ENCODE assay signal across 8 cellular contexts in genomic region chr9:134374301-134375010, GRCh38. TPM values are rescaled to one million over a fixed set of nuclear protein-coding genes. Genes with fewer than 3 reads are reported as not detected.
DNase-seq lines count a peak whose midpoint lies in the region; ATAC-seq and TF ChIP-seq lines count a peak whose summit lies in the region.

No MANE protein-coding gene starts in this region.

- H2BK12ac ChIP-seq in trophoblast cell (ENCODE audit: low read length): no peak overlapping the region

- WGBS in heart left ventricle, 4 donors: 55 to 64% (median 59%) methylated on average over 13 to 21 of the region's 21 CpGs
- no CpG with 5 or more reads among the region's 21 CpGs for WGBS in trophoblast cell (ENCODE audit: extremely low coverage, insufficient coverage, insufficient read length)

- H3F3A ChIP-seq in neural progenitor cell (ENCODE audit: low read depth): no peaks in the 10 kb centered on the region

- H3K4me3 ChIP-seq in SK-N-MC: no peak overlapping the region
- H3K4me3 ChIP-seq in heart left ventricle: peak overlapping the region in 3 of 12 donors; percentile 18 to 45 (median 34)
- no peak overlapping the region for H3K4me3 ChIP-seq in trophoblast cell (ENCODE audit: low read depth, low read length)
- H3K4me3 ChIP-seq in neural progenitor cell: no peak overlapping the region
- no peak overlapping the region for H3K4me3 ChIP-seq in WERI-Rb-1 (ENCODE audit: low read depth, low read length)

- H3K27me3 ChIP-seq in heart left ventricle (no peaks in the 10 kb centered on the region), trophoblast cell (ENCODE audit: insufficient read depth, low read length) (no peaks in the 10 kb centered on the region), neural progenitor cell (no peaks in the 10 kb centered on the region), WERI-Rb-1 (ENCODE audit: insufficient read depth, low read depth, severe bottlenecking) (no peaks in the 10 kb centered on the region)

- H3K14ac ChIP-seq in trophoblast cell (ENCODE audit: low read length): no peak overlapping the region

- H3K18ac ChIP-seq in trophoblast cell (ENCODE audit: low read length): peak overlapping the region; percentile 20

- no peaks in the 10 kb centered on the region for H3K9me3 ChIP-seq in SK-N-MC (ENCODE audit: low read depth, low read length)
- H3K9me3 ChIP-seq in heart left ventricle: no peaks in the 10 kb centered on the region
- peaks cover 2% of the 10 kb centered on the region for H3K9me3 ChIP-seq in trophoblast cell (ENCODE audit: insufficient read depth, low read depth, low read length)
- H3K9me3 ChIP-seq in neural progenitor cell (ENCODE audit: low read depth): no peaks in the 10 kb centered on the region
- H3K9me3 ChIP-seq in WERI-Rb-1 (ENCODE audit: severe bottlenecking): no peaks in the 10 kb centered on the region

- H3K9me3 Mint-ChIP-seq in CD14-positive monocyte: peaks cover 0 to 3% (median 0%) of the 10 kb centered on the region in 7 donors
- no peaks in the 10 kb centered on the region for H3K9me3 Mint-ChIP-seq in neural progenitor cell

- peak overlapping the region; percentile 42 for H3K4ac ChIP-seq in trophoblast cell (ENCODE audit: low read depth, low read length)

- no peak overlapping the region for H2AK5ac ChIP-seq in trophoblast cell (ENCODE audit: low read length)

- H3K79me1 ChIP-seq in trophoblast cell (ENCODE audit: low read length): no peaks in the 10 kb centered on the region

- peaks cover 22% of the 10 kb centered on the region for H3K79me2 ChIP-seq in trophoblast cell (ENCODE audit: control insufficient read depth, insufficient read depth, low read length, poor library complexity)
- peaks cover 90% of the 10 kb centered on the region for H3K79me2 ChIP-seq in neural progenitor cell (ENCODE audit: low read depth)

- H3K36me3 ChIP-seq in SK-N-MC (ENCODE audit: insufficient read depth, low read length): no peaks in the 10 kb centered on the region
- H3K36me3 ChIP-seq in heart left ventricle: no peaks in the 10 kb centered on the region
- no peaks in the 10 kb centered on the region for H3K36me3 ChIP-seq in trophoblast cell (ENCODE audit: control insufficient read depth in 1 of 2, insufficient read depth in 2 of 2, low read length in 2 of 2)
- H3K36me3 ChIP-seq in neural progenitor cell: no peaks in the 10 kb centered on the region
- H3K36me3 ChIP-seq in WERI-Rb-1: no peaks in the 10 kb centered on the region

- H3K4me3 Mint-ChIP-seq in CD14-positive monocyte: peak overlapping the region; percentile 75 to 93
- H3K4me3 Mint-ChIP-seq in neural progenitor cell: no peak overlapping the region

- H3K36me3 Mint-ChIP-seq in CD14-positive monocyte (peaks cover 18 to 48% of the 10 kb centered on the region in 2 donors), neural progenitor cell (no peaks in the 10 kb centered on the region)

- no peak for TF ChIP-seq CTCF in CD14-positive monocyte (IDR thresholded peaks at IDR 0.05)
- TF ChIP-seq CTCF in heart left ventricle (IDR thresholded peaks at IDR 0.05): no peak
- TF ChIP-seq CTCF in neural progenitor cell (IDR thresholded peaks at IDR 0.05): no peak
- no peak for TF ChIP-seq CTCF in WERI-Rb-1 (IDR thresholded peaks at IDR 0.05; ENCODE audit: low read depth, low read length)

- H3K27me3 Mint-ChIP-seq in CD14-positive monocyte (ENCODE audit: low read depth in 3 of 3) (peaks cover 0 to 2% (median 0%) of the 10 kb centered on the region in 3 donors), neural progenitor cell (ENCODE audit: insufficient read depth, low read depth) (peaks cover 4% of the 10 kb centered on the region)

- peaks cover 92% of the 10 kb centered on the region for H3K4me1 Mint-ChIP-seq in CD14-positive monocyte
- peaks cover 23% of the 10 kb centered on the region for H3K4me1 Mint-ChIP-seq in neural progenitor cell

- H3K9ac ChIP-seq in SK-N-MC (ENCODE audit: insufficient read length) (peak overlapping the region; percentile 41), trophoblast cell (ENCODE audit: low read length) (no peak overlapping the region), neural progenitor cell (no peak overlapping the region)

- peak in 1 of 4 donors; percentile 1 for ATAC-seq in heart left ventricle

- H3K23ac ChIP-seq in trophoblast cell (ENCODE audit: low read length): no peak overlapping the region

- H3K4me2 ChIP-seq in trophoblast cell (ENCODE audit: low read length) (no peak overlapping the region), neural progenitor cell (no peak overlapping the region)

- H2AFZ ChIP-seq in trophoblast cell (ENCODE audit: insufficient read depth, low read length, poor library complexity): no peak overlapping the region
- no peak overlapping the region for H2AFZ ChIP-seq in neural progenitor cell (replicated peaks)

- H4K8ac ChIP-seq in trophoblast cell (ENCODE audit: low read depth, low read length): no peak overlapping the region

- peaks cover 100% of the 10 kb centered on the region for H4K20me1 ChIP-seq in neural progenitor cell (ENCODE audit: low read depth)

- H2BK5ac ChIP-seq in trophoblast cell (ENCODE audit: low read depth, low read length, poor library complexity): no peak overlapping the region

- intact Hi-C loops in CD14-positive monocyte (cut with micrococcal nuclease): loop anchor here in 1 of 2 donors (5.0 kb wide), 4 partner anchors 32 to 132 kb away; partner anchors contain the start of gene RXRA
- intact Hi-C loops in heart left ventricle (cut with DNase I): loop anchor here in 5 of 10 donors (5.0 to 10.0 kb wide), 4 partner anchors 32 to 60 kb away; no protein-coding TSS in a partner anchor

- peak overlapping the region; percentile 96 for H3K27ac ChIP-seq in SK-N-MC
- H3K27ac ChIP-seq in heart left ventricle: peak overlapping the region; percentile 72 to 97 (median 84)
- H3K27ac ChIP-seq in trophoblast cell (ENCODE audit: low read depth, low read length): no peak overlapping the region
- no peak overlapping the region for H3K27ac ChIP-seq in neural progenitor cell
- H3K27ac ChIP-seq in WERI-Rb-1: no peak overlapping the region

- no peak overlapping the region for H4K12ac ChIP-seq in trophoblast cell (ENCODE audit: low read depth, low read length)

- peak overlapping the region; percentile 100 for H3K27ac Mint-ChIP-seq in CD14-positive monocyte
- H3K27ac Mint-ChIP-seq in neural progenitor cell: no peak overlapping the region

- H3K4me1 ChIP-seq in heart left ventricle: peaks cover 51 to 100% (median 99%) of the 10 kb centered on the region in 12 donors
- peaks cover 18 to 20% of the 10 kb centered on the region in 2 experiments for H3K4me1 ChIP-seq in trophoblast cell (ENCODE audit: control insufficient read depth in 1 of 2, insufficient read depth in 2 of 2, low read length in 2 of 2)
- H3K4me1 ChIP-seq in neural progenitor cell: peaks cover 18% of the 10 kb centered on the region

- no peak for TF ChIP-seq POLR2A in heart left ventricle (IDR thresholded peaks at IDR 0.05)

- peak; percentile 64 for DNase-seq in CD14-positive monocyte (ENCODE audit: low spot score)
- no peak for DNase-seq in SK-N-MC (ENCODE audit: low read depth, low spot score)
- DNase-seq in heart left ventricle: peak in 1 of 5 donors; percentile 57
- peak in 1 of 2 donors; percentile 40 for DNase-seq in trophoblast cell
- DNase-seq in neural progenitor cell (ENCODE audit: low spot score): no peak
- DNase-seq in activated CD4-positive, alpha-beta T cell treated with anti-CD3 and anti-CD28 coated beads, Interleukin-2, amount 50 U/mL, for 1 hour: no peak
- no peak for DNase-seq in NCI-H2196 (lab: John Stamatoyannopoulos, UW; ENCODE audit: unreplicated experiment)
- DNase-seq in WERI-Rb-1: no peak

- no peak overlapping the region for H4K91ac ChIP-seq in trophoblast cell (ENCODE audit: low read depth, low read length)

- no peak overlapping the region for H2BK120ac ChIP-seq in trophoblast cell (ENCODE audit: insufficient read depth, low read length, poor library complexity)

RNA-seq across cellular contexts. Expression of gene RXRA, which starts 48.2 kb away (rescaled TPM):
- 10 to 100 TPM; 15.8 to 23.2 TPM for polyA plus RNA-seq in CD14-positive monocyte
- 10 to 100 TPM; 45.5 to 87.9 (median 52.9) TPM for total RNA-seq in heart left ventricle
- polyA plus RNA-seq in heart left ventricle: 10 to 100 TPM; 54.9 to 55.8 TPM
- 31.7 and 33.2 TPM in 2 replicates for polyA plus RNA-seq in trophoblast cell (2013)
- 11.6 and 25.5 TPM in 2 replicates for total RNA-seq in neural progenitor cell (ENCODE audit: low replicate concordance)

Comparison
In these comparisons a context has a peak if more than half of its experiments do, and no peak if none do; other contexts are left out.
1. H3K27ac ChIP-seq: peak in SK-N-MC (single experiment) and heart left ventricle (12 of 12); none in trophoblast cell (single experiment), neural progenitor cell (single experiment) and WERI-Rb-1 (single experiment).